24 cellular contexts compared by ENCODE assay signal in the genomic region with DNA sequence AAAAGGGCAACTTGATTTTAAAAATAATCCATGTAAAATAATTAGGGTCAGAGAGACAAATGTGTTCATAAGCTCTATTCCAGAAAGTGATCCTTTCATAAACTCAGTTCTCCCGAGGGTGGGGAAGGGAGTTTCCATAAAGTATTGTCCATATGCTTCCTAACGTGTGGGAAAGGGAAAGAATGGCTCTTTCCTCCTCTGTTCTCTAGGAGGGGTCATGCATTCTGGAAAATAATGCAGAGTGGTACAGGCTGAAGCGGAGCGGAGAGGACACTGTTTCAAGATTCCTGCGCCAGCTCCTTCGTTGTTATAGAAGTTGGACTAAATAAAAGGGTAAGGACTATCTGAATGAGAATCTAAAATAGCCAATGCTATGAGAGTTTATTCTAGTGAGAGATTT.
DNase-seq lines count a peak whose midpoint lies in the region; TF ChIP-seq lines count a peak whose summit lies in the region.
"Had no signal": no experiment of that assay in that cellular context is flagged by ENCODE, and none has a peak within 500 bp of the region (broad histone marks: within the 10 kb centered on the region; RNA-seq: fewer than 3 reads in every experiment).

No MANE protein-coding gene starts in this region.

- DNase-seq in NCI-H1694 treated with DMSO at 0.1 percent for 48 hours (lab: John Stamatoyannopoulos, UW): peak; percentile 63
- no peak for DNase-seq in NCI-H1694 (lab: John Stamatoyannopoulos, UW)
- no peak for DNase-seq in coronary artery (ENCODE audit: low spot score)
- DNase-seq in right atrium auricular region (ENCODE audit: low spot score): no peak
- DNase-seq in NCI-H524 treated with DMSO at 0.1 percent for 48 hours (lab: John Stamatoyannopoulos, UW): no peak
- no peak for DNase-seq in activated CD4-positive, alpha-beta T cell treated with anti-CD3 and anti-CD28 coated beads, Interleukin-2, amount 50 U/mL, for 1 hour
- no peak for DNase-seq in stimulated activated CD4-positive, alpha-beta T cell treated with anti-CD3 and anti-CD28 coated beads, Interleukin-2, amount 100 ng/mL, for 48 hours
- DNase-seq: activated CD4-positive, alpha-beta T cell treated with anti-CD3 and anti-CD28 coated beads for 36 hours; activated CD8-positive, alpha-beta memory T cell treated with anti-CD3 and anti-CD28 coated beads for 24 hours; activated gamma-delta T cell; activated naive CD8-positive, alpha-beta T cell treated with anti-CD3 and anti-CD28 coated beads, Interleukin-2, amount 10 ng/mL, durations not matched to agents 7 days and 5 days; activated T-cell treated with anti-CD3 and anti-CD28 coated beads for 4 hours; central memory CD4-positive, alpha-beta T cell; naive B cell; NCI-H1048; NCI-H526 treated with DMSO at 0.1 percent for 48 hours; nucleus accumbens; SIG-M5; stimulated activated CD4-positive, alpha-beta T cell treated with anti-CD3 and anti-CD28 coated beads, Interleukin-15, amount 100 ng/mL, for 24 hours; T-helper 9 cell had no signal

- peak overlapping the region in 1 of 2 donors; percentile 58 for H3K27ac ChIP-seq in coronary artery
- H3K27ac ChIP-seq in right atrium auricular region: peak overlapping the region; percentile 56 to 64
- peak overlapping the region; percentile 59 for H3K27ac ChIP-seq in skeletal muscle tissue (ENCODE audit: low read depth, low read length)
- H3K27ac ChIP-seq: 22Rv1, prostate gland, VCaP had no signal

- H3K4me1 ChIP-seq in right atrium auricular region (peaks cover 0 to 22% of the 10 kb centered on the region in 2 donors), skeletal muscle tissue (ENCODE audit: control insufficient read depth in 3 of 3, insufficient read depth in 3 of 3, low read length in 3 of 3) (peaks cover 7 to 15% (median 7%) of the 10 kb centered on the region in 3 donors)
- H3K4me1 ChIP-seq: prostate gland had no signal

- H3K9ac ChIP-seq in skeletal muscle tissue (ENCODE audit: low read depth in 1 of 3, low read length in 3 of 3): peak overlapping the region in 1 of 3 donors; percentile 24

- H3K4me3 ChIP-seq in coronary artery (peak overlapping the region; percentile 14), right atrium auricular region (peak overlapping the region in 1 of 2 donors; percentile 13), skeletal muscle tissue (ENCODE audit: low read length in 3 of 3) (peak overlapping the region in 2 of 3 donors; percentile 8 to 16)
- H3K4me3 ChIP-seq: prostate gland had no signal

- no peaks in the 10 kb centered on the region for H3K9me3 ChIP-seq in right atrium auricular region
- no peaks in the 10 kb centered on the region for H3K9me3 ChIP-seq in skeletal muscle tissue (ENCODE audit: control insufficient read depth in 3 of 3, low read length in 3 of 3)
- H3K9me3 ChIP-seq: prostate gland had no signal

- no peaks in the 10 kb centered on the region for H3K27me3 ChIP-seq in right atrium auricular region
- no peaks in the 10 kb centered on the region for H3K27me3 ChIP-seq in skeletal muscle tissue (ENCODE audit: control insufficient read depth in 3 of 3, insufficient read depth in 3 of 3, low read length in 3 of 3)

- TF ChIP-seq CTCF in coronary artery (IDR thresholded peaks at IDR 0.05) (no peak), right atrium auricular region (IDR thresholded peaks at IDR 0.05) (no peak)

- H3K36me3 ChIP-seq in right atrium auricular region: no peaks in the 10 kb centered on the region
- H3K36me3 ChIP-seq in skeletal muscle tissue (ENCODE audit: control insufficient read depth in 3 of 3, insufficient read depth in 3 of 3, low read length in 3 of 3): no peaks in the 10 kb centered on the region
- H3K36me3 ChIP-seq: prostate gland had no signal
